ENCODE assay signal across 9 cellular contexts in the genomic region with DNA sequence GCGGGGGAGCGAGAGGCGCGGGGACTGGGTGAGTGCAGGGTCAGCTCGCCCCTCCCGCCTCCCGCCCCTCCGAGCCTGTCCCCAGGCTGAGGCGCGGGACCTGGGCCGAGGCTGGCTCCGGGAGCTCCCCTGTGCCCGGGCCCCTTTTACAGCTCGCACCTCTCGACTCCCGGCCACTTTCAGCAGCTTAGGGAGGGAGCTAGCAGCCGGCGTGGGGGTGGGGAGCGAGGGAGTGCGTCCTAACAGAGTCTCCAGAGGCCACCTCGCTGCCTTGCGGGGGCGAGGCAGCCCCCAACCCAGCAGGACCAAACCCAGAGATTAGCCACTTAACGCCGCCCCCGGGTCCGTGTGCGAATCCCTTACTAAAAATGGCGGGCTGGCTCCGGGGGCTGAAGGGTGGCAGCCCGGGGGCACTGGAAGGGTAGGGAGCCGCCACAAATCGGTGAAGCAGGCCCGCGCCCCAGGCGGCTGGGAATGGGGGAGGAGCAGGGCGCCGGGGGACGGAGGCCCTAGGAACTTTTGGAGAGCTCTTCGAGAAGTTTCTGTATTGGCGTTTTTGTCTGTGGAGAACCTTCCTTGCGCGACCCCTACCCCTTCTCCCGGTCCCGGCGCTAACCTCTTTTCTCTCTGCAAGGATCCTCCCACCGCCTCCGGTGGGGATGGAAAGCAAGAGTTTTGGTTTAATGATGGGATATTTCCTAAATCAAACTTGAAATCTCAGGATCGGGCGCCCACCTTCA. TPM values are rescaled to one million over a fixed set of nuclear protein-coding genes. Genes with fewer than 3 reads are reported as not detected.
DNase-seq lines count a peak whose midpoint lies in the region; ATAC-seq and TF ChIP-seq lines count a peak whose summit lies in the region.
"Had no signal": no experiment of that assay in that cellular context is flagged by ENCODE, and none has a peak within 500 bp of the region (broad histone marks: within the 10 kb centered on the region; RNA-seq: fewer than 3 reads in every experiment).

No MANE protein-coding gene starts in this region.

- CTCF ChIA-PET in PC-3 (lab: Charles Lee), result no interaction called here

- H3K4me1 ChIP-seq in PC-3 (ENCODE audit: insufficient read depth, low read length), result no peaks in the 10 kb centered on the region

- H3K79me2 ChIP-seq in PC-3 (ENCODE audit: low read length), result no peaks in the 10 kb centered on the region

- peaks cover 46% of the 10 kb centered on the region for H3K27me3 ChIP-seq in PC-3 (ENCODE audit: low read length)

- intact Hi-C loops in PC-3 (cut with micrococcal nuclease), result no loop called here

- H3K9me2 ChIP-seq in PC-3 (replicated peaks; ENCODE audit: low read length), result no peaks in the 10 kb centered on the region

- no peaks in the 10 kb centered on the region for H4K20me1 ChIP-seq in PC-3 (ENCODE audit: low read length)

- no TSS peak for BruUV-seq in PC-3 (replicated peaks; lab: Mats Ljungman, UMichigan)

- H3K4me3 ChIP-seq in PC-3 (ENCODE audit: low read length), result peak overlapping the region; percentile 47
- H3K4me3 ChIP-seq in fibroblast of pulmonary artery (replicated peaks; ENCODE audit: low read depth, low read length), result peak overlapping the region; percentile 69

- H2AFZ ChIP-seq in PC-3 (ENCODE audit: low read length), result no peak overlapping the region

- H3K36me3 ChIP-seq in PC-3 (ENCODE audit: low read depth, low read length), result no peaks in the 10 kb centered on the region

- H3F3A ChIP-seq in PC-3 (ENCODE audit: low read length, unreplicated experiment), result no peaks in the 10 kb centered on the region

- no peak for ATAC-seq in PC-3

- H3K9me3 ChIP-seq in PC-3 (ENCODE audit: low read length), result no peaks in the 10 kb centered on the region

- H3K9ac ChIP-seq in PC-3 (ENCODE audit: low read length), result no peak overlapping the region

- H3K4me2 ChIP-seq in PC-3 (ENCODE audit: low read length), result peak overlapping the region; percentile 77

- no peak overlapping the region for H3K27ac ChIP-seq in PC-3 (ENCODE audit: low read length)

- peak; percentile 70 for DNase-seq in ELF-1 (ENCODE audit: low read depth, low spot score)
- no peak for DNase-seq in PC-3
- DNase-seq in fibroblast of pulmonary artery (ENCODE audit: low read depth), result no peak
- DNase-seq in retina, result peak; percentile 69
- DNase-seq in NCI-H2171 (lab: John Stamatoyannopoulos, UW), result no peak
- DNase-seq in amniotic stem cell (lab: John Stamatoyannopoulos, UW), result no peak
- DNase-seq in NCI-H2171 treated with DMSO at 0.1 percent for 48 hours (lab: John Stamatoyannopoulos, UW), result no peak
- DNase-seq in dedifferentiated amniotic fluid mesenchymal stem cell (ENCODE audit: extremely low spot score), result no peak

- POLR2A ChIA-PET in PC-3 (lab: Charles Lee; ENCODE audit: unreplicated experiment), result no interaction called here

- TF ChIP-seq CTCF in PC-3 (conservative IDR thresholded peaks at IDR 0.05; ENCODE audit: low read depth, low read length) (no peak), fibroblast of pulmonary artery (IDR thresholded peaks at IDR 0.05; ENCODE audit: low read length, missing control alignments) (no peak)

RNA-seq across cellular contexts. Expression of a gene that starts 0.6 kb away (rescaled TPM):
- total RNA-seq in PC-3 (2014; rRNA removed), result not detected in 2 replicates
- total RNA-seq: HT-29 had no signal

Comparison
In these comparisons a context has a peak if more than half of its experiments do, and no peak if none do; other contexts are left out.
1. DNase-seq: peak in ELF-1 (single experiment) and retina (single experiment); none in PC-3 (single experiment), fibroblast of pulmonary artery (single experiment), NCI-H2171 (single experiment), amniotic stem cell (single experiment), NCI-H2171 treated with DMSO at 0.1 percent for 48 hours (single experiment) and dedifferentiated amniotic fluid mesenchymal stem cell (single experiment).